ENCODE assay signal across 24 cellular contexts in the genomic region with DNA sequence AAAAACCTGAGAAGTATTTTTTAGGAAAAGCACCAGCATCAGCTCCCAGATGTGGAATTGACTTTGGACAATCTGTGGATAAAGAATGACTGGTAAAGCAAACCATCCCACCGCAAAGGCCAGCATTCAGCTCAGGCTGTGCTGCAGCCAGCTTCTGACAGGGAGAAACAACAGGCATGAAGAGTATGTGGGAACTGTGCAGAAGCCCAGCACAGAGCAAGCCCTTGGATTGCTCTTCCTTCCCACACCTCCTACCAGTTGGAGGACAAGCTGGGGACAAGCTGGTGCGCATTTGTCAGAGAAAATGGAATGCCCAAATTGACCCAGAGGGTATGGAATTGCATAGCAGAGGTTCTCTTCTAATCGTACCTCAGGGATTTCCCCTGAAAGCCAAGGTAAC.
"Had no signal": no experiment of that assay in that cellular context is flagged by ENCODE, and none has a peak within 500 bp of the region (broad histone marks: within the 10 kb centered on the region; RNA-seq: fewer than 3 reads in every experiment).

No MANE protein-coding gene starts in this region.

- H3K4me1 Mint-ChIP-seq: activated CD4-positive, alpha-beta T cell treated with anti-CD3 and anti-CD28 coated beads, Interleukin-2, amount 10 ng/mL, durations not matched to agents 7 days and 5 days; T-helper 17 cell had no signal

- H3K9me3 Mint-ChIP-seq: activated CD4-positive, alpha-beta memory T cell treated with anti-CD3 and anti-CD28 coated beads for 36 hours; activated CD4-positive, alpha-beta T cell treated with anti-CD3 and anti-CD28 coated beads, Interleukin-2, amount 10 ng/mL, durations not matched to agents 7 days and 5 days; activated naive CD8-positive, alpha-beta T cell treated with anti-CD3 and anti-CD28 coated beads, Interleukin-2, amount 50 U/mL, for 24 hours; activated T-cell treated with anti-CD3 and anti-CD28 coated beads, Interleukin-2, amount 50 U/mL, for 4 hours had no signal

- H2AFZ ChIP-seq: PC-9 had no signal

- H3K27me3 ChIP-seq: brain microvascular endothelial cell had no signal

- H3K36me3 Mint-ChIP-seq: activated CD4-positive, alpha-beta memory T cell treated with anti-CD3 and anti-CD28 coated beads for 36 hours; activated naive CD4-positive, alpha-beta T cell treated with anti-CD3 and anti-CD28 coated beads, Interleukin-2, amount 50 U/mL, for 72 hours had no signal

- H3K36me3 ChIP-seq: brain microvascular endothelial cell had no signal

- ATAC-seq: activated naive CD4-positive, alpha-beta T cell treated with anti-CD3 and anti-CD28 coated beads, Interleukin-2, amount 50 U/mL, for 72 hours; activated naive CD8-positive, alpha-beta T cell treated with anti-CD3 and anti-CD28 coated beads, Interleukin-2, amount 50 U/mL, for 24 hours; activated T-cell treated with anti-CD3 and anti-CD28 coated beads, Interleukin-2, amount 50 U/mL, for 4 hours; T-helper 17 cell had no signal

- H3K27ac Mint-ChIP-seq: activated CD4-positive, alpha-beta memory T cell treated with anti-CD3 and anti-CD28 coated beads for 36 hours; activated CD4-positive, alpha-beta T cell treated with anti-CD3 and anti-CD28 coated beads, Interleukin-2, amount 10 ng/mL, durations not matched to agents 7 days and 5 days; activated naive CD4-positive, alpha-beta T cell treated with anti-CD3 and anti-CD28 coated beads, Interleukin-2, amount 50 U/mL, for 72 hours; activated naive CD8-positive, alpha-beta T cell treated with anti-CD3 and anti-CD28 coated beads, Interleukin-2, amount 50 U/mL, for 24 hours; T-helper 17 cell had no signal

- H3K4me3 ChIP-seq: PC-9 had no signal

- H3K4me2 ChIP-seq: PC-9 had no signal

- H3K4me3 Mint-ChIP-seq: activated CD4-positive, alpha-beta memory T cell treated with anti-CD3 and anti-CD28 coated beads for 36 hours; activated CD4-positive, alpha-beta T cell treated with anti-CD3 and anti-CD28 coated beads, Interleukin-2, amount 10 ng/mL, durations not matched to agents 7 days and 5 days; activated naive CD8-positive, alpha-beta T cell treated with anti-CD3 and anti-CD28 coated beads, Interleukin-2, amount 50 U/mL, for 24 hours; activated T-cell treated with anti-CD3 and anti-CD28 coated beads, Interleukin-2, amount 50 U/mL, for 4 hours; T-helper 17 cell had no signal

- DNase-seq: activated CD4-positive, alpha-beta memory T cell treated with anti-CD3 and anti-CD28 coated beads for 36 hours; activated CD4-positive, alpha-beta T cell treated with anti-CD3 and anti-CD28 coated beads, Interleukin-2, amount 10 ng/mL, durations not matched to agents 7 days and 5 days; activated CD4-positive, CD25-positive, alpha-beta regulatory T cell; activated CD8-positive, alpha-beta memory T cell treated with anti-CD3 and anti-CD28 coated beads for 24 hours; activated effector memory CD4-positive, alpha-beta T cell treated with anti-CD3 and anti-CD28 coated beads, Interleukin-2, amount 50 U/mL, for 16 hours; activated naive CD4-positive, alpha-beta T cell treated with Interleukin-2 at 50 U/mL for 16 hours; activated naive CD8-positive, alpha-beta T cell treated with anti-CD3 and anti-CD28 coated beads, Interleukin-2, amount 50 U/mL, for 24 hours; activated T-cell treated with anti-CD3 and anti-CD28 coated beads, Interleukin-2, amount 50 U/mL, for 4 hours; amniotic stem cell; brain microvascular endothelial cell; Kasumi-1; KBM-7; NCI-H1105 treated with DMSO at 0.1 percent for 48 hours; NCI-H1436 treated with DMSO at 0.1 percent for 48 hours; NCI-H187; NCI-H2081; NCI-H510A treated with DMSO at 0.1 percent for 48 hours; NCI-H69; PC-9; SHP77 treated with DMSO at 0.1 percent for 48 hours; T-helper 17 cell; T-helper 9 cell had no signal

- H3K27ac ChIP-seq: brain microvascular endothelial cell, PC-9, VCaP had no signal
